In genomic region chr5:121144764-121145163, GRCh38 we compare ENCODE assay signal across 20 cellular contexts.
DNase-seq lines count a peak whose midpoint lies in the region; ATAC-seq, FAIRE-seq and TF ChIP-seq lines count a peak whose summit lies in the region.
"Had no signal": no experiment of that assay in that cellular context is flagged by ENCODE, and none has a peak within 500 bp of the region (broad histone marks: within the 10 kb centered on the region; RNA-seq: fewer than 3 reads in every experiment).

No MANE protein-coding gene starts in this region.

- H3K9me1 ChIP-seq in endothelial cell of umbilical vein (replicated peaks; ENCODE audit: control insufficient read depth, extremely low read depth, insufficient read depth, low read length): no peaks in the 10 kb centered on the region

- intact Hi-C loops in MCF 10A (cut with micrococcal nuclease) (loop anchor here (10.0 kb wide), 1 partner anchor 330 kb away; no protein-coding TSS in a partner anchor), breast epithelium (cut with DNase I; ENCODE audit: low total_unique reads) (no loop called here), endothelial cell of umbilical vein (cut with micrococcal nuclease) (no loop called here)

- dilution Hi-C loops in endothelial cell of umbilical vein (cut with MboI; ENCODE audit: extremely low pct_ligation_motif_present, low sequenced_read_pairs): no loop called here

- no peaks in the 10 kb centered on the region for H3K4me1 ChIP-seq in breast epithelium
- H3K4me1 ChIP-seq in endothelial cell of umbilical vein (ENCODE audit: control insufficient read depth, extremely low read depth, insufficient read depth, low read length): peaks cover 2% of the 10 kb centered on the region
- H3K4me1 ChIP-seq: foreskin keratinocyte, Peyer's patch, uterus had no signal

- no peak overlapping the region for H3K4me2 ChIP-seq in endothelial cell of umbilical vein (ENCODE audit: insufficient read depth, low read length)

- no peak for ATAC-seq in HG02588 (IDR thresholded peaks at IDR 0.05; ENCODE audit: unreplicated experiment)
- no peak for ATAC-seq in HG03439 (IDR thresholded peaks at IDR 0.05; ENCODE audit: unreplicated experiment)
- ATAC-seq: foreskin keratinocyte had no signal

- BruUV-seq in MCF 10A (replicated peaks; lab: Mats Ljungman, UMichigan) (no TSS peak), endothelial cell of umbilical vein (replicated peaks; lab: Mats Ljungman, UMichigan) (no TSS peak)

- H3K36me3 ChIP-seq in breast epithelium: no peaks in the 10 kb centered on the region
- no peaks in the 10 kb centered on the region for H3K36me3 ChIP-seq in endothelial cell of umbilical vein (ENCODE audit: control insufficient read depth in 2 of 2, extremely low read depth in 1 of 2, insufficient read depth in 2 of 2, low read length in 2 of 2)
- H3K36me3 ChIP-seq: Peyer's patch, uterus had no signal

- H3K4me1 Mint-ChIP-seq in MCF 10A (ENCODE audit: insufficient read depth, unreplicated experiment): peaks cover 6% of the 10 kb centered on the region
- H3K4me1 Mint-ChIP-seq: activated naive CD8-positive, alpha-beta T cell treated with anti-CD3 and anti-CD28 coated beads, Interleukin-2, amount 10 ng/mL, durations not matched to agents 7 days and 5 days had no signal

- TF ChIP-seq CTCF in MCF 10A (IDR thresholded peaks at IDR 0.05; ENCODE audit: unreplicated experiment) (peak; percentile 9), breast epithelium (IDR thresholded peaks at IDR 0.05) (no peak), RWPE1 (conservative IDR thresholded peaks at IDR 0.05; ENCODE audit: low read depth) (0 out of 2 replicates have a peak, but pooled peaks have one; percentile 6), endothelial cell of umbilical vein (IDR thresholded peaks at IDR 0.05; ENCODE audit: extremely low read depth in 1 of 2, insufficient read depth in 1 of 2, low read depth in 1 of 2, low read length in 2 of 2) (no peak), retinal pigment epithelial cell (conservative IDR thresholded peaks at IDR 0.05; ENCODE audit: low read depth, low read length) (no peak)

- H3K27me3 Mint-ChIP-seq in MCF 10A (ENCODE audit: insufficient read depth, unreplicated experiment): no peaks in the 10 kb centered on the region
- H3K27me3 Mint-ChIP-seq: activated naive CD8-positive, alpha-beta T cell treated with anti-CD3 and anti-CD28 coated beads, Interleukin-2, amount 10 ng/mL, durations not matched to agents 7 days and 5 days had no signal

- POLR2A ChIA-PET in MCF 10A (lab: Yijun Ruan, JAX) (no interaction called here), RWPE1 (lab: Yijun Ruan, JAX; ENCODE audit: low non-redundant PET) (no interaction called here), endothelial cell of umbilical vein (lab: Charles Lee) (no interaction called here)

- no peaks in the 10 kb centered on the region for H3K9me3 ChIP-seq in breast epithelium
- H3K9me3 ChIP-seq in endothelial cell of umbilical vein (replicated peaks; ENCODE audit: control insufficient read depth, insufficient read depth, low read length): no peaks in the 10 kb centered on the region
- H3K9me3 ChIP-seq: Peyer's patch, uterus had no signal

- H3K4me3 ChIP-seq in breast epithelium (no peak overlapping the region), endothelial cell of umbilical vein (replicated peaks in 1 of 3; ENCODE audit: insufficient read depth in 1 of 3, low read depth in 1 of 3, low read length in 3 of 3) (no peak overlapping the region), retinal pigment epithelial cell (ENCODE audit: low read length) (no peak overlapping the region)
- H3K4me3 ChIP-seq: Peyer's patch, uterus had no signal

- H3K9me3 Mint-ChIP-seq in MCF 10A (ENCODE audit: unreplicated experiment): peaks cover 7% of the 10 kb centered on the region

- H3K27me3 ChIP-seq in breast epithelium (no peaks in the 10 kb centered on the region), endothelial cell of umbilical vein (ENCODE audit: control insufficient read depth in 2 of 2, insufficient read depth in 2 of 2, low read length in 2 of 2) (no peaks in the 10 kb centered on the region)
- H3K27me3 ChIP-seq: foreskin keratinocyte, Peyer's patch, uterus had no signal

- no peak overlapping the region for H2AFZ ChIP-seq in endothelial cell of umbilical vein (ENCODE audit: low read depth, low read length)

- H3K27ac ChIP-seq in breast epithelium (no peak overlapping the region), RWPE1 (no peak overlapping the region), endothelial cell of umbilical vein (ENCODE audit: insufficient read depth, low read depth, low read length) (no peak overlapping the region)
- H3K27ac ChIP-seq: foreskin keratinocyte, Peyer's patch, uterus had no signal

- FAIRE-seq in endothelial cell of umbilical vein (lab: Jason Lieb, UNC): peak; percentile 87

- TF ChIP-seq POLR2A in breast epithelium (IDR thresholded peaks at IDR 0.05): no peak
- TF ChIP-seq POLR2A in endothelial cell of umbilical vein (IDR thresholded peaks at IDR 0.05; ENCODE audit: low read depth, low read length): no peak

- H3K4me3 Mint-ChIP-seq in MCF 10A (ENCODE audit: unreplicated experiment): no peak overlapping the region
- H3K4me3 Mint-ChIP-seq: activated naive CD8-positive, alpha-beta T cell treated with anti-CD3 and anti-CD28 coated beads, Interleukin-2, amount 10 ng/mL, durations not matched to agents 7 days and 5 days had no signal

- DNase-seq in MCF 10A (ENCODE audit: unreplicated experiment): peak; percentile 65
- DNase-seq in breast epithelium (ENCODE audit: low spot score in 2 of 2): no peak
- DNase-seq in RWPE1 (ENCODE audit: low spot score): peak; percentile 43
- peak; percentile 68 for DNase-seq in endothelial cell of umbilical vein (ENCODE audit: low read depth, low spot score)
- DNase-seq in retinal pigment epithelial cell (ENCODE audit: low read depth): peak; percentile 26
- DNase-seq in NCI-H2107 treated with DMSO at 0.1 percent for 48 hours (lab: John Stamatoyannopoulos, UW; ENCODE audit: unreplicated experiment): no peak
- DNase-seq: activated CD4-positive, alpha-beta T cell treated with anti-CD3 and anti-CD28 coated beads for 1 hour; activated naive CD8-positive, alpha-beta T cell treated with anti-CD3 and anti-CD28 coated beads, Interleukin-2, amount 10 ng/mL, durations not matched to agents 7 days and 5 days; cortex of kidney; H7; Kasumi-1; NCI-H1694; NCI-H526; Peyer's patch; stimulated activated naive CD4-positive, alpha-beta T cell treated with Interleukin-2 at 50 U/mL for 16 hours; T-helper 1 cell; uterus had no signal

- H3K36me3 Mint-ChIP-seq in MCF 10A (ENCODE audit: insufficient read depth, unreplicated experiment): no peaks in the 10 kb centered on the region
- H3K36me3 Mint-ChIP-seq: activated naive CD8-positive, alpha-beta T cell treated with anti-CD3 and anti-CD28 coated beads, Interleukin-2, amount 10 ng/mL, durations not matched to agents 7 days and 5 days had no signal

- H3K79me2 ChIP-seq in endothelial cell of umbilical vein (ENCODE audit: control insufficient read depth, insufficient read depth, low read length): no peaks in the 10 kb centered on the region

- H4K20me1 ChIP-seq in endothelial cell of umbilical vein (replicated peaks; ENCODE audit: control insufficient read depth, extremely low read depth, insufficient read depth, low read length): no peaks in the 10 kb centered on the region

- H3K9ac ChIP-seq in endothelial cell of umbilical vein (replicated peaks; ENCODE audit: extremely low read depth, insufficient read depth, low read length): no peak overlapping the region

- H3K27ac Mint-ChIP-seq in MCF 10A (ENCODE audit: low read depth, unreplicated experiment): no peak overlapping the region
- H3K27ac Mint-ChIP-seq: activated naive CD8-positive, alpha-beta T cell treated with anti-CD3 and anti-CD28 coated beads, Interleukin-2, amount 10 ng/mL, durations not matched to agents 7 days and 5 days had no signal

- CTCF ChIA-PET in MCF 10A (lab: Yijun Ruan, JAX) (interaction anchor here (0.6 to 1.5 kb wide), 3 partner anchors 219 to 436 kb away, joined by 3 to 13 read pairs (median 3); no protein-coding TSS in a partner anchor), RWPE1 (lab: Yijun Ruan, JAX) (interaction anchor here (0.6 kb wide), 1 partner anchor 1137 kb away, joined by 3 read pairs; no protein-coding TSS in a partner anchor), endothelial cell of umbilical vein (lab: Charles Lee) (interaction anchor here (0.8 kb wide), 1 partner anchor 150 kb away, joined by 3 read pairs; no protein-coding TSS in a partner anchor)

TF ChIP-seq in endothelial cell of umbilical vein, 7 proteins besides CTCF, POLR2A, EP300 and RAD21:
- TF ChIP-seq EZH2 (IDR thresholded peaks at IDR 0.05; ENCODE audit: borderline replicate concordance, low read depth, low read length, severe bottlenecking) (no peak), GATA2 (IDR thresholded peaks at IDR 0.05; ENCODE audit: insufficient read depth, insufficient read length, low read depth, low read length) (peak; percentile 11), FOS (IDR thresholded peaks at IDR 0.05; ENCODE audit: borderline replicate concordance, insufficient read depth, low read length) (peak; percentile 34)

Comparison
In these comparisons a context has a peak if more than half of its experiments do, and no peak if none do; other contexts are left out.
1. DNase-seq: peak in MCF 10A (single experiment), RWPE1 (single experiment), endothelial cell of umbilical vein (single experiment) and retinal pigment epithelial cell (single experiment); none in breast epithelium (0 of 2) and NCI-H2107 treated with DMSO at 0.1 percent for 48 hours (single experiment).
2. CTCF ChIP-seq: peak in MCF 10A (single experiment) and RWPE1 (single experiment); none in breast epithelium (0 of 3), endothelial cell of umbilical vein (0 of 2) and retinal pigment epithelial cell (single experiment).